16 cellular contexts compared by ENCODE assay signal in genomic region chr12:65673732-65674131, GRCh38.
A peak's percentile ranks its signal among the peaks of the same experiment; 100 is the strongest.
DNase-seq lines count a peak whose midpoint lies in the region; ATAC-seq and TF ChIP-seq lines count a peak whose summit lies in the region.
"Had no signal": no experiment of that assay in that cellular context is flagged by ENCODE, and none has a peak within 500 bp of the region (broad histone marks: within the 10 kb centered on the region; RNA-seq: fewer than 3 reads in every experiment).

No MANE protein-coding gene starts in this region.

- BruUV-seq in A673 (replicated peaks; lab: Mats Ljungman, UMichigan) = no TSS peak

- no peaks in the 10 kb centered on the region for H3K9me3 ChIP-seq in A673 (ENCODE audit: low read depth, low read length, poor library complexity, severe bottlenecking)
- no peaks in the 10 kb centered on the region for H3K9me3 ChIP-seq in HEK293 (ENCODE audit: control insufficient read depth, insufficient read depth, low read depth, low read length)
- H3K9me3 ChIP-seq: left lung, uterus had no signal

- no peak overlapping the region for H3K4me3 ChIP-seq in A673 (ENCODE audit: low read depth, low read length, poor library complexity, severe bottlenecking)
- no peak overlapping the region for H3K4me3 ChIP-seq in HEK293 (ENCODE audit: low read depth, low read length)
- H3K4me3 ChIP-seq: left lung, uterus had no signal

- H3K27ac ChIP-seq in A673 (ENCODE audit: low read depth, low read length, poor library complexity, severe bottlenecking) = no peak overlapping the region
- H3K27ac ChIP-seq in HEK293 (ENCODE audit: extremely low read depth, low read depth, low read length) = no peak overlapping the region
- H3K27ac ChIP-seq: left lung, uterus had no signal

- TF ChIP-seq CTCF in A673 (conservative IDR thresholded peaks at IDR 0.05; ENCODE audit: low read depth, low read length) (peak; percentile 55), HEK293 (tag by site-specific recombination; IDR thresholded peaks at IDR 0.05) (peak; percentile 36; the same call in 1 of the 2 replicates)

- CTCF ChIA-PET in A673 (lab: Charles Lee) (interaction anchor here (1.0 to 1.6 kb wide), 2 partner anchors 71 to 367 kb away, joined by 3 to 5 read pairs; no protein-coding TSS in a partner anchor), HEK293 (lab: Yijun Ruan, JAX) (interaction anchor here (0.7 to 3.9 kb wide), 5 partner anchors 71 to 368 kb away, joined by 3 to 21 read pairs (median 5); no protein-coding TSS in a partner anchor)

- H3K36me3 ChIP-seq in A673 (ENCODE audit: insufficient read depth, low read length, poor library complexity, severe bottlenecking) (no peaks in the 10 kb centered on the region), HEK293 (ENCODE audit: control insufficient read depth in 2 of 2, insufficient read depth in 1 of 2, low read length in 2 of 2) (no peaks in the 10 kb centered on the region)
- H3K36me3 ChIP-seq: left lung, uterus had no signal

- POLR2A ChIA-PET in A673 (lab: Charles Lee; ENCODE audit: low non-redundant PET) (no interaction called here), HEK293 (lab: Yijun Ruan, JAX) (no interaction called here)

- intact Hi-C loops in A673 (cut with micrococcal nuclease; ENCODE audit: unreplicated experiment) = loop anchor here (5.0 kb wide), 1 partner anchor 356 kb away; no protein-coding TSS in a partner anchor

- no peak for ATAC-seq in GM19328 (IDR thresholded peaks at IDR 0.05; ENCODE audit: unreplicated experiment)
- ATAC-seq: left lung; stimulated activated effector memory CD8-positive, alpha-beta T cell treated with anti-CD3 and anti-CD28 coated beads, Interleukin-12 subunit alpha, Interleukin-12 subunit beta, amount 100 ng/mL, for 72 hours had no signal

- DNase-seq in A673 (ENCODE audit: low spot score) (peak; percentile 51), amniotic epithelial cell (ENCODE audit: low read depth) (peak; percentile 60), iris pigment epithelial cell (ENCODE audit: low read depth) (peak; percentile 60), activated gamma-delta T cell treated with Interleukin-2 at 50 U/mL for 16 hours (no peak), NCI-H510A treated with DMSO at 0.1 percent for 48 hours (lab: John Stamatoyannopoulos, UW) (no peak)
- DNase-seq in activated effector memory CD4-positive, alpha-beta T cell treated with Interleukin-2 at 50 U/mL for 16 hours = no peak
- DNase-seq: activated CD4-positive, alpha-beta T cell treated with anti-CD3 and anti-CD28 coated beads, Interleukin-2, amount 50 U/mL, for 4 hours; activated naive CD4-positive, alpha-beta T cell; H9; left lung; NCI-H1694; NCI-H82; uterus had no signal

- no peaks in the 10 kb centered on the region for H3K27me3 ChIP-seq in A673 (replicated peaks; ENCODE audit: insufficient read depth, low read depth, low read length, poor library complexity)
- H3K27me3 ChIP-seq: uterus had no signal

- H3K4me1 ChIP-seq in A673 (ENCODE audit: insufficient read depth, low read length, poor library complexity, severe bottlenecking) (peaks cover 5% of the 10 kb centered on the region), HEK293 (ENCODE audit: control insufficient read depth, insufficient read depth, low read length) (no peaks in the 10 kb centered on the region)
- H3K4me1 ChIP-seq: left lung, uterus had no signal

TF ChIP-seq in HEK293, 187 proteins besides CTCF, POLR2A, EP300 and RAD21:
- peak; percentile 46 for TF ChIP-seq ZNF654 (tag by site-specific recombination; IDR thresholded peaks at IDR 0.05; ENCODE audit: low read depth)
- TF ChIP-seq ZNF354C (tag by site-specific recombination; IDR thresholded peaks at IDR 0.05; ENCODE audit: borderline replicate concordance, low read depth) = no peak
- no peak for TF ChIP-seq TRIM28 (IDR thresholded peaks at IDR 0.05; ENCODE audit: borderline replicate concordance, low read length)

Comparison
In these comparisons a context has a peak if more than half of its experiments do, and no peak if none do; other contexts are left out.
1. DNase-seq: peak in A673 (single experiment), amniotic epithelial cell (single experiment) and iris pigment epithelial cell (single experiment); none in activated effector memory CD4-positive, alpha-beta T cell treated with Interleukin-2 at 50 U/mL for 16 hours (single experiment), activated gamma-delta T cell treated with Interleukin-2 at 50 U/mL for 16 hours (single experiment) and NCI-H510A treated with DMSO at 0.1 percent for 48 hours (single experiment).